ENCODE assay signal across 8 cellular contexts in the genomic region with DNA sequence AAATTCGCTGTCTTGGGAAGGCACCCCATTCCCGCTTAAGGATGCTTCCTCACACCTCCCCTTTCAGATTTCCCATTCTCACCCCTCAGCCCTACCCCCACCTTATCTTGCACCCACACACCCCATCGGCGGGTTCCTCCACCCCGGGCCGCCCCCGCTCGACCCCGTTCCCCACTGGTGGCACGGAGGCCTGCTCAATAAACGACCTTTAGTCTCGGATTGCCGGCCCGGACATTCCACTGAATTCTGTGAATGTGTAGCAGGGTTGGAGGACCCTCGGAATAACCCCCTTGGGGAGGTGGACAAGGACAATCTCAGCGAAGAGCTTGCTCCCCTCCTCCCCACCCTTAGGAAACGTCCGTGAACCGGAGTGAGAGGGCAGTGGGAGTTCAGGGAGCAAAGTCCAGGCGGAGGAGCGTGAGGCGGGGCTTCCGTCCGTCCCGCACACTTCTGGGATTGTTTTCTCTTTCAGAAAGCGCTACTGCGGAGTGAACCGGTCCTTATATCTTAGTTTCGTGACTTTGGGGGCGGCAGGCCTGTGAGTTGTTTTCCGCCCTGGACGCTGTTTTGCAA. TPM values are rescaled to one million over a fixed set of nuclear protein-coding genes. Genes with fewer than 3 reads are reported as not detected.
A peak's percentile ranks its signal among the peaks of the same experiment; 100 is the strongest.
DNase-seq lines count a peak whose midpoint lies in the region; ATAC-seq and FAIRE-seq lines count a peak whose summit lies in the region.

No MANE protein-coding gene starts in this region.

- H3K27me3 ChIP-seq in H7 (ENCODE audit: control insufficient read depth, insufficient read depth, low read length) (peaks cover 84% of the 10 kb centered on the region), iPS-15b (ENCODE audit: control insufficient read depth, insufficient read depth, low read length) (peaks cover 91% of the 10 kb centered on the region), small intestine (ENCODE audit: control insufficient read depth in 2 of 2, insufficient read depth in 2 of 2, low read length in 2 of 2) (no peaks in the 10 kb centered on the region)

- H3K27ac Mint-ChIP-seq in activated CD4-positive, alpha-beta memory T cell treated with anti-CD3 and anti-CD28 coated beads, Interleukin-2, amount 10 ng/mL, durations not matched to agents 7 days and 5 days = no peak overlapping the region

- H3K9me3 ChIP-seq in iPS-15b (ENCODE audit: control insufficient read depth, insufficient read depth, low read length) (no peaks in the 10 kb centered on the region), small intestine (ENCODE audit: control insufficient read depth, low read depth) (no peaks in the 10 kb centered on the region)

- peaks cover 1% of the 10 kb centered on the region for H3K36me3 ChIP-seq in H7 (replicated peaks; ENCODE audit: control insufficient read depth, insufficient read depth, low read length)
- H3K36me3 ChIP-seq in iPS-15b (ENCODE audit: control insufficient read depth, insufficient read depth, low read length) = peaks cover 4% of the 10 kb centered on the region
- no peaks in the 10 kb centered on the region for H3K36me3 ChIP-seq in small intestine (ENCODE audit: control insufficient read depth in 2 of 2, insufficient read depth in 2 of 2, low read length in 2 of 2)

- POLR2A ChIA-PET in activated CD4-positive, alpha-beta memory T cell treated with anti-CD3 and anti-CD28 coated beads, Interleukin-2, amount 10 ng/mL, durations not matched to agents 7 days and 5 days (lab: Charles Lee) = interaction anchor here (1.5 to 5.7 kb wide), 4 partner anchors 12 to 45 kb away, joined by 6 to 57 read pairs (median 25); partner anchors contain the start of genes AUP1, CCDC142, HTRA2 and TLX2

- ATAC-seq in HG03159 (IDR thresholded peaks at IDR 0.05; ENCODE audit: unreplicated experiment) = no peak

- 11 to 18% (median 14%) methylated on average over 32 of the region's 32 CpGs for WGBS in small intestine, 3 donors

- H3K9me3 Mint-ChIP-seq in activated CD4-positive, alpha-beta memory T cell treated with anti-CD3 and anti-CD28 coated beads, Interleukin-2, amount 10 ng/mL, durations not matched to agents 7 days and 5 days = no peaks in the 10 kb centered on the region

- H3K4me1 Mint-ChIP-seq in activated CD4-positive, alpha-beta memory T cell treated with anti-CD3 and anti-CD28 coated beads, Interleukin-2, amount 10 ng/mL, durations not matched to agents 7 days and 5 days = peaks cover 75% of the 10 kb centered on the region

- H3K4me3 Mint-ChIP-seq in activated CD4-positive, alpha-beta memory T cell treated with anti-CD3 and anti-CD28 coated beads, Interleukin-2, amount 10 ng/mL, durations not matched to agents 7 days and 5 days = peak overlapping the region; percentile 71

- no peak overlapping the region for H3K9ac ChIP-seq in iPS-15b (ENCODE audit: low read depth, low read length)

- H3K27me3 Mint-ChIP-seq in activated CD4-positive, alpha-beta memory T cell treated with anti-CD3 and anti-CD28 coated beads, Interleukin-2, amount 10 ng/mL, durations not matched to agents 7 days and 5 days = peaks cover 46% of the 10 kb centered on the region

- peak overlapping the region; percentile 52 for H3K4me3 ChIP-seq in H7 (ENCODE audit: insufficient read depth, low read depth, low read length)
- peak overlapping the region; percentile 48 for H3K4me3 ChIP-seq in iPS-15b (ENCODE audit: low read depth, low read length)
- peak overlapping the region; percentile 62 to 85 for H3K4me3 ChIP-seq in small intestine (ENCODE audit: low read depth in 1 of 2, low read length in 2 of 2)

- H3K36me3 Mint-ChIP-seq in activated CD4-positive, alpha-beta memory T cell treated with anti-CD3 and anti-CD28 coated beads, Interleukin-2, amount 10 ng/mL, durations not matched to agents 7 days and 5 days (ENCODE audit: low read depth) = peaks cover 61% of the 10 kb centered on the region

- FAIRE-seq in small intestine (lab: Jason Lieb, UNC) = no peak

- peak overlapping the region; percentile 94 to 97 for H3K27ac ChIP-seq in small intestine (ENCODE audit: low read depth in 1 of 2, low read length in 1 of 2)

- CTCF ChIA-PET in activated CD4-positive, alpha-beta memory T cell treated with anti-CD3 and anti-CD28 coated beads, Interleukin-2, amount 10 ng/mL, durations not matched to agents 7 days and 5 days (lab: Charles Lee) = interaction anchor here (1.2 to 2.5 kb wide), 4 partner anchors 10 to 30 kb away, joined by 3 to 12 read pairs (median 9); partner anchors contain the start of genes CCDC142 and TTC31

- H3K4me1 ChIP-seq in iPS-15b (ENCODE audit: control insufficient read depth, insufficient read depth, low read length) (peaks cover 3% of the 10 kb centered on the region), small intestine (ENCODE audit: control insufficient read depth in 2 of 2, insufficient read depth in 1 of 2, low read depth in 1 of 2, low read length in 1 of 2) (peaks cover 3 to 6% of the 10 kb centered on the region in 2 donors)

- DNase-seq in H7 (peak; percentile 77), small intestine (peak; percentile 88), DMS 273 (lab: John Stamatoyannopoulos, UW; ENCODE audit: unreplicated experiment) (no peak), occipital lobe (lab: John Stamatoyannopoulos, UW) (no peak), COR-L47 (lab: John Stamatoyannopoulos, UW) (no peak)
- no peak for DNase-seq in activated CD4-positive, alpha-beta memory T cell treated with anti-CD3 and anti-CD28 coated beads, Interleukin-2, amount 10 ng/mL, durations not matched to agents 7 days and 5 days

RNA-seq across cellular contexts. Expression of gene LBX2, which starts 2.8 kb away (rescaled TPM):
- total RNA-seq in H7 (2014; rRNA removed; shearing (Covaris generic)) = 0.11 and 0.17 TPM in 2 replicates
- total RNA-seq in activated CD4-positive, alpha-beta memory T cell treated with anti-CD3 and anti-CD28 coated beads, Interleukin-2, amount 10 ng/mL, durations not matched to agents 7 days and 5 days = 1 to 10 TPM; 1.2 to 1.8 TPM
- 1 to 10 TPM; 2.3 to 5.8 (median 4.9) TPM for polyA plus RNA-seq in small intestine
- total RNA-seq in occipital lobe = not detected

RNA-seq across cellular contexts. Expression of gene PCGF1, which starts 5.3 kb away (rescaled TPM):
- 12.4 and 15.1 TPM in 2 replicates for total RNA-seq in H7 (2014; rRNA removed; shearing (Covaris generic))
- total RNA-seq in activated CD4-positive, alpha-beta memory T cell treated with anti-CD3 and anti-CD28 coated beads, Interleukin-2, amount 10 ng/mL, durations not matched to agents 7 days and 5 days = 10 to 100 TPM; 23.0 to 31.4 TPM
- polyA plus RNA-seq in small intestine = 10 to 100 TPM; 13.2 to 21.0 (median 16.6) TPM
- 6.4 TPM for total RNA-seq in occipital lobe

RNA-seq across cellular contexts. Expression of gene TLX2, which starts 12.0 kb away (rescaled TPM):
- not detected in 2 replicates for total RNA-seq in H7 (2014; rRNA removed; shearing (Covaris generic))
- total RNA-seq in activated CD4-positive, alpha-beta memory T cell treated with anti-CD3 and anti-CD28 coated beads, Interleukin-2, amount 10 ng/mL, durations not matched to agents 7 days and 5 days = 1 to 10 TPM; 2.6 to 3.3 TPM
- polyA plus RNA-seq in small intestine = 1 to 10 TPM in 1 of 3 donors, not detected in 2; 5.4 TPM
- total RNA-seq in occipital lobe = not detected

RNA-seq across cellular contexts. Expression of gene TTC31, which starts 19.4 kb away (rescaled TPM):
- total RNA-seq in H7 (2014; rRNA removed; shearing (Covaris generic)) = 20.4 and 22.5 TPM in 2 replicates
- 10 to 100 TPM; 42.3 to 42.9 TPM for total RNA-seq in activated CD4-positive, alpha-beta memory T cell treated with anti-CD3 and anti-CD28 coated beads, Interleukin-2, amount 10 ng/mL, durations not matched to agents 7 days and 5 days
- polyA plus RNA-seq in small intestine = 10 to 100 TPM; 20.1 to 30.4 (median 23.8) TPM
- 5.9 TPM for total RNA-seq in occipital lobe

RNA-seq across cellular contexts. Expression of gene CCDC142, which starts 19.4 kb away (rescaled TPM):
- total RNA-seq in H7 (2014; rRNA removed; shearing (Covaris generic)) = 9.8 and 12.0 TPM in 2 replicates
- 10 to 100 TPM; 20.9 to 25.0 TPM for total RNA-seq in activated CD4-positive, alpha-beta memory T cell treated with anti-CD3 and anti-CD28 coated beads, Interleukin-2, amount 10 ng/mL, durations not matched to agents 7 days and 5 days
- 10 to 100 TPM in 1 of 3 donors, 1 to 10 TPM in 2; 4.1 to 10.0 (median 6.7) TPM for polyA plus RNA-seq in small intestine
- 35.6 TPM for total RNA-seq in occipital lobe

Comparison
In these comparisons a context has a peak if more than half of its experiments do, and no peak if none do; other contexts are left out.
1. DNase-seq: peak in H7 (single experiment) and small intestine (single experiment); none in activated CD4-positive, alpha-beta memory T cell treated with anti-CD3 and anti-CD28 coated beads, Interleukin-2, amount 10 ng/mL, durations not matched to agents 7 days and 5 days (single experiment), DMS 273 (single experiment), occipital lobe (single experiment) and COR-L47 (single experiment).
2. Peak in every context shown above with its lines, with median percentiles within 50 percentile points of each other: H3K4me3 ChIP-seq.